Comparison of ENCODE assay signal across 8 cellular contexts in genomic region chr7:103149808-103150180, GRCh38. TPM values are rescaled to one million over a fixed set of nuclear protein-coding genes. Genes with fewer than 3 reads are reported as not detected.
DNase-seq lines count a peak whose midpoint lies in the region; ATAC-seq and TF ChIP-seq lines count a peak whose summit lies in the region.

No MANE protein-coding gene starts in this region.

- H3K23ac ChIP-seq in mesenchymal stem cell (ENCODE audit: low read length in 2 of 2), result no peak overlapping the region

- intact Hi-C loops in ascending aorta (cut with DNase I) (loop anchor here (1.0 to 5.0 kb wide), 2 partner anchors 37 to 75 kb away; partner anchors contain the start of gene FBXL13), aorta (cut with DNase I) (loop anchor here (2.0 to 5.0 kb wide), 2 partner anchors 72 to 75 kb away; partner anchors contain the start of genes ARMC10 (in 2 of the 2) and FBXL13 (in 1 of the 2))

- H3K4me1 ChIP-seq in ascending aorta (peaks cover 0 to 3% of the 10 kb centered on the region in 2 donors), mesenchymal stem cell (ENCODE audit: control insufficient read depth, insufficient read depth, low read depth, low read length) (peaks cover 4% of the 10 kb centered on the region), aorta (ENCODE audit: control insufficient read depth in 1 of 2, insufficient read depth in 2 of 2, low read length in 2 of 2) (no peaks in the 10 kb centered on the region)

- peak overlapping the region; percentile 74 for H4K91ac ChIP-seq in mesenchymal stem cell (ENCODE audit: low read length)

- peak overlapping the region in 1 of 2 experiments; percentile 98 for H3K4ac ChIP-seq in mesenchymal stem cell (ENCODE audit: low read depth in 1 of 2, low read length in 2 of 2)

- no peak overlapping the region for H2BK12ac ChIP-seq in mesenchymal stem cell (ENCODE audit: low read length in 2 of 2)

- 97% methylated on average over 11 of the region's 11 CpGs for WGBS in mesenchymal stem cell
- WGBS in aorta, 2 donors, result 90 to 93% methylated on average over 11 of the region's 11 CpGs

- no peaks in the 10 kb centered on the region for H3K27me3 ChIP-seq in ascending aorta
- H3K27me3 ChIP-seq in mesenchymal stem cell (ENCODE audit: control insufficient read depth in 1 of 2, insufficient read depth in 1 of 2, low read length in 2 of 2), result no peaks in the 10 kb centered on the region
- no peaks in the 10 kb centered on the region for H3K27me3 ChIP-seq in aorta (ENCODE audit: control insufficient read depth in 1 of 2, insufficient read depth in 2 of 2, low read length in 1 of 2)

- H3K4me2 ChIP-seq in mesenchymal stem cell (ENCODE audit: low read length, poor library complexity, severe bottlenecking), result peak overlapping the region; percentile 82

- TF ChIP-seq CTCF in ascending aorta (IDR thresholded peaks at IDR 0.05), result no peak

- H2BK5ac ChIP-seq in mesenchymal stem cell (ENCODE audit: low read depth, low read length, poor library complexity, severe bottlenecking), result no peak overlapping the region

- H4K8ac ChIP-seq in mesenchymal stem cell (ENCODE audit: low read length), result peak overlapping the region; percentile 99

- no peak overlapping the region for H3K14ac ChIP-seq in mesenchymal stem cell (ENCODE audit: low read length in 2 of 2)

- H3K27ac ChIP-seq in ascending aorta (peak overlapping the region; percentile 94 to 95), mesenchymal stem cell (ENCODE audit: low read length, poor library complexity, severe bottlenecking) (peak overlapping the region; percentile 91), aorta (ENCODE audit: low read depth in 1 of 2, low read length in 2 of 2) (peak overlapping the region in 1 of 2 donors; percentile 91)

- H3K4me3 ChIP-seq in GM08714 (ENCODE audit: low read length), result peak overlapping the region; percentile 76; the same call in 1 of the 2 replicates
- peak overlapping the region; percentile 79 to 81 for H3K4me3 ChIP-seq in ascending aorta
- H3K4me3 ChIP-seq in mesenchymal stem cell (ENCODE audit: insufficient read depth in 1 of 2, low read depth in 1 of 2, low read length in 2 of 2), result peak overlapping the region; percentile 74 to 94
- peak overlapping the region; percentile 2 to 97 for H3K4me3 ChIP-seq in aorta (ENCODE audit: low read length in 2 of 2)

- DNase-seq in ascending aorta (ENCODE audit: low spot score in 2 of 2), result no peak
- no peak for DNase-seq in mesenchymal stem cell
- no peak for DNase-seq in aorta

- H3K9ac ChIP-seq in mesenchymal stem cell (ENCODE audit: low read length), result peak overlapping the region; percentile 96

- peak overlapping the region; percentile 89 for H2AFZ ChIP-seq in mesenchymal stem cell (ENCODE audit: low read depth, low read length)

- H3K18ac ChIP-seq in mesenchymal stem cell (ENCODE audit: low read depth in 1 of 2, low read length in 2 of 2), result peak overlapping the region; percentile 23 to 97

- peaks cover 2% of the 10 kb centered on the region for H3K79me1 ChIP-seq in mesenchymal stem cell (replicated peaks; ENCODE audit: low read length, poor library complexity, severe bottlenecking)

- H2BK15ac ChIP-seq in mesenchymal stem cell (ENCODE audit: low read depth, poor library complexity, severe bottlenecking), result no peak overlapping the region

- no peak overlapping the region for H2AK5ac ChIP-seq in mesenchymal stem cell (ENCODE audit: low read length, severe bottlenecking)

- H3K36me3 ChIP-seq in ascending aorta, result no peaks in the 10 kb centered on the region
- H3K36me3 ChIP-seq in mesenchymal stem cell (ENCODE audit: control insufficient read depth in 1 of 2, insufficient read depth in 2 of 2, low read depth in 1 of 2, low read length in 2 of 2), result peaks cover 0 to 7% of the 10 kb centered on the region in 2 experiments
- H3K36me3 ChIP-seq in aorta (ENCODE audit: control insufficient read depth in 1 of 2, insufficient read depth in 2 of 2, low read length in 1 of 2), result no peaks in the 10 kb centered on the region

- peak; percentile 16 for ATAC-seq in HG02870 (IDR thresholded peaks at IDR 0.05; ENCODE audit: unreplicated experiment)
- no peak for ATAC-seq in aorta (ENCODE audit: low FRiP score)
- ATAC-seq in GM21360 (IDR thresholded peaks at IDR 0.05; ENCODE audit: unreplicated experiment), result no peak
- no peak for ATAC-seq in GM21786 (IDR thresholded peaks at IDR 0.05; ENCODE audit: unreplicated experiment)
- no peak for ATAC-seq in HG02588 (IDR thresholded peaks at IDR 0.05; ENCODE audit: unreplicated experiment)

- H2BK120ac ChIP-seq in mesenchymal stem cell (ENCODE audit: low read depth, low read length), result no peak overlapping the region

- no peaks in the 10 kb centered on the region for H3K9me3 ChIP-seq in ascending aorta
- H3K9me3 ChIP-seq in mesenchymal stem cell (ENCODE audit: control insufficient read depth, low read length), result no peaks in the 10 kb centered on the region
- no peaks in the 10 kb centered on the region for H3K9me3 ChIP-seq in aorta (ENCODE audit: control insufficient read depth, low read length)

RNA-seq across cellular contexts. Expression of gene NAPEPLD, which starts 0.9 kb away (rescaled TPM):
- total RNA-seq in ascending aorta, result 19.4 TPM
- 4.7 TPM for polyA plus RNA-seq in mesenchymal stem cell (2013, experiment 1 of 2)
- 4.9 TPM for polyA plus RNA-seq in mesenchymal stem cell (2013, experiment 2 of 2)
- total RNA-seq in aorta, result 10 to 100 TPM in 1 of 2 donors, 1 to 10 TPM in 1; 10.0 to 20.5 TPM
- 1 to 10 TPM; 8.2 to 8.3 TPM for polyA plus RNA-seq in aorta
